24 cellular contexts compared by ENCODE assay signal in genomic region chr3:184389384-184389783, GRCh38. TPM values are rescaled to one million over a fixed set of nuclear protein-coding genes. Genes with fewer than 3 reads are reported as not detected.
A peak's percentile ranks its signal among the peaks of the same experiment; 100 is the strongest.
DNase-seq lines count a peak whose midpoint lies in the region; ATAC-seq, FAIRE-seq and TF ChIP-seq lines count a peak whose summit lies in the region.
"Had no signal": no experiment of that assay in that cellular context is flagged by ENCODE, and none has a peak within 500 bp of the region (broad histone marks: within the 10 kb centered on the region; RNA-seq: fewer than 3 reads in every experiment).

No MANE protein-coding gene starts in this region.

- H3K36me3 Mint-ChIP-seq in GM23338 (ENCODE audit: low read depth) = no peaks in the 10 kb centered on the region
- H3K36me3 Mint-ChIP-seq in stimulated activated naive B cell treated with anti-CD40 and anti-IgM and Interleukin-4, amounts not matched to agents 10 μg/mL and 1 μg/mL and 100 μg/mL, for 72 hours = no peaks in the 10 kb centered on the region

- no peak overlapping the region for H3K4me3 Mint-ChIP-seq in GM23338
- H3K4me3 Mint-ChIP-seq in stimulated activated naive B cell treated with anti-CD40 and anti-IgM and Interleukin-4, amounts not matched to agents 10 μg/mL and 1 μg/mL and 100 μg/mL, for 72 hours = no peak overlapping the region
- H3K4me3 Mint-ChIP-seq: CD4-positive, alpha-beta T cell; IgD-negative memory B cell had no signal

- no peak overlapping the region for H3K27ac Mint-ChIP-seq in GM23338
- peak overlapping the region; percentile 62 for H3K27ac Mint-ChIP-seq in stimulated activated naive B cell treated with anti-CD40 and anti-IgM and Interleukin-4, amounts not matched to agents 10 μg/mL and 1 μg/mL and 100 μg/mL, for 72 hours
- H3K27ac Mint-ChIP-seq: CD4-positive, alpha-beta T cell; IgD-negative memory B cell had no signal

- peaks cover 5% of the 10 kb centered on the region for H3K27me3 Mint-ChIP-seq in GM23338 (ENCODE audit: insufficient read depth, low read depth, poor library complexity)
- peaks cover 53 to 55% of the 10 kb centered on the region in 2 donors for H3K27me3 Mint-ChIP-seq in stimulated activated naive B cell treated with anti-CD40 and anti-IgM and Interleukin-4, amounts not matched to agents 10 μg/mL and 1 μg/mL and 100 μg/mL, for 72 hours

- H3F3A ChIP-seq in GM23338 (replicated peaks; ENCODE audit: low read depth) = no peaks in the 10 kb centered on the region
- H3F3A ChIP-seq in Loucy (ENCODE audit: low read depth) = no peaks in the 10 kb centered on the region

- no peaks in the 10 kb centered on the region for H3K36me3 ChIP-seq in GM23338 (ENCODE audit: insufficient read depth)
- no peaks in the 10 kb centered on the region for H3K36me3 ChIP-seq in Loucy (ENCODE audit: insufficient read depth, low read length)
- peaks cover 8 to 24% of the 10 kb centered on the region in 2 experiments; a peak in 4 of 5 replicates for H3K36me3 ChIP-seq in HepG2 (replicated peaks in 1 of 2; ENCODE audit: control insufficient read depth in 1 of 2, insufficient read depth in 2 of 2, low read length in 2 of 2)
- no peaks in the 10 kb centered on the region for H3K36me3 ChIP-seq in lower lobe of right lung
- H3K36me3 ChIP-seq: HAP-1 had no signal

- H4K20me1 ChIP-seq in GM23338 (replicated peaks; ENCODE audit: insufficient read depth) (no peaks in the 10 kb centered on the region), Loucy (ENCODE audit: insufficient read depth, low read length, poor library complexity, severe bottlenecking) (no peaks in the 10 kb centered on the region), HepG2 (ENCODE audit: insufficient read depth, low read length) (no peaks in the 10 kb centered on the region)

- H3K9me3 Mint-ChIP-seq in GM23338 = no peaks in the 10 kb centered on the region
- no peaks in the 10 kb centered on the region for H3K9me3 Mint-ChIP-seq in stimulated activated naive B cell treated with anti-CD40 and anti-IgM and Interleukin-4, amounts not matched to agents 10 μg/mL and 1 μg/mL and 100 μg/mL, for 72 hours
- H3K9me3 Mint-ChIP-seq: CD4-positive, alpha-beta T cell; IgD-negative memory B cell had no signal

- H3K4me1 ChIP-seq in GM23338 (ENCODE audit: insufficient read depth) = no peaks in the 10 kb centered on the region; the same call in 1 of the 2 replicates
- H3K4me1 ChIP-seq in Loucy (ENCODE audit: insufficient read depth, low read length, poor library complexity, severe bottlenecking) = no peaks in the 10 kb centered on the region
- no peaks in the 10 kb centered on the region for H3K4me1 ChIP-seq in HepG2 (ENCODE audit: insufficient read depth, low read length)
- no peaks in the 10 kb centered on the region for H3K4me1 ChIP-seq in lower lobe of right lung
- H3K4me1 ChIP-seq: A549, HAP-1 had no signal

- TF ChIP-seq EP300 in HepG2 (IDR thresholded peaks at IDR 0.05; ENCODE audit: low read depth in 2 of 2, low read length in 2 of 2) (no peak), HepG2 (CRISPR knock-in tag; IDR thresholded peaks at IDR 0.05; ENCODE audit: borderline replicate concordance) (no peak)

- in situ Hi-C loops in HepG2 (cut with HindIII; ENCODE audit: extremely low pct_ligation_motif_present, low pct_unique_long_range_greater_than_20kb) = no loop called here

- TF ChIP-seq CTCF in GM23338 (conservative IDR thresholded peaks at IDR 0.05; ENCODE audit: low read depth in 2 of 2) (no peak), Loucy (conservative IDR thresholded peaks at IDR 0.05; ENCODE audit: low read length) (no peak), HepG2 (CRISPR knock-in tag; IDR thresholded peaks at IDR 0.05) (no peak), lower lobe of right lung (IDR thresholded peaks at IDR 0.05) (no peak)

- CTCF ChIA-PET in HepG2 (lab: Yijun Ruan, JAX; ENCODE audit: low intra/inter-chr PET ratio, low total read pairs) = no interaction called here

- no peak overlapping the region for H3K4me2 ChIP-seq in GM23338
- no peak overlapping the region for H3K4me2 ChIP-seq in Loucy (ENCODE audit: low read depth, low read length, poor library complexity, severe bottlenecking)
- H3K4me2 ChIP-seq in HepG2 (ENCODE audit: low read depth, low read length) = no peak overlapping the region
- H3K4me2 ChIP-seq: A549 had no signal

- H3K79me2 ChIP-seq in GM23338 (replicated peaks; ENCODE audit: insufficient read depth) = no peaks in the 10 kb centered on the region
- H3K79me2 ChIP-seq in Loucy (ENCODE audit: insufficient read depth, low read length) = no peaks in the 10 kb centered on the region
- no peaks in the 10 kb centered on the region for H3K79me2 ChIP-seq in HepG2 (ENCODE audit: insufficient read depth, low read length)

- H3K9me3 ChIP-seq in Loucy (ENCODE audit: insufficient read depth, low read depth, low read length) = no peaks in the 10 kb centered on the region
- H3K9me3 ChIP-seq in HepG2 (ENCODE audit: low read length) = no peaks in the 10 kb centered on the region
- no peaks in the 10 kb centered on the region for H3K9me3 ChIP-seq in lower lobe of right lung
- H3K9me3 ChIP-seq: A549, HAP-1 had no signal

- DNase-seq in GM23338 (ENCODE audit: low spot score) (no peak), HepG2 (ENCODE audit: low spot score) (no peak), NCI-H1417 treated with DMSO at 0.1 percent for 48 hours (lab: John Stamatoyannopoulos, UW) (no peak), lower lobe of right lung (no peak)
- DNase-seq in stimulated activated naive B cell treated with anti-CD40 and anti-IgM and Interleukin-4, amounts not matched to agents 10 μg/mL and 1 μg/mL and 100 μg/mL, for 72 hours = no peak
- no peak for DNase-seq in stimulated activated naive CD8-positive, alpha-beta T cell treated with anti-CD3 and anti-CD28 coated beads, Interleukin-15, Interleukin-2, amounts not matched to agents 100 U/mL and 50 U/mL, for 24 hours
- DNase-seq: AML-193; CD4-positive, alpha-beta T cell; DMS153; DMS79; GDM1; GOT3; KG1 had no signal

- WGBS in HepG2 (ENCODE audit: low lambda C conversion rate) = 80% methylated on average over 5 of the region's 5 CpGs

- H3K9me2 ChIP-seq in GM23338 (ENCODE audit: insufficient read depth) = no peaks in the 10 kb centered on the region
- no peaks in the 10 kb centered on the region for H3K9me2 ChIP-seq in Loucy (replicated peaks; ENCODE audit: low read depth, low read length)

- no peak for FAIRE-seq in HepG2 (lab: Jason Lieb, UNC)
- FAIRE-seq: A549, GM12892, GM18507 had no signal

- TF ChIP-seq POLR2A in HepG2 (IDR thresholded peaks at IDR 0.05; ENCODE audit: insufficient read depth in 1 of 2, low read depth in 2 of 2, low read length in 2 of 2) = no peak

- no peak overlapping the region for H2AFZ ChIP-seq in GM23338
- 0 out of 2 replicates have a peak overlapping the region, but pooled peaks have one; percentile 60 for H2AFZ ChIP-seq in Loucy (ENCODE audit: low read length)
- H2AFZ ChIP-seq in HepG2 (ENCODE audit: low read length) = no peak overlapping the region

- H3K27ac ChIP-seq in GM23338 (ENCODE audit: low read depth) (no peak overlapping the region), HepG2 (ENCODE audit: extremely low read length, insufficient read depth, low read length) (no peak overlapping the region), lower lobe of right lung (no peak overlapping the region)
- H3K27ac ChIP-seq: 22Rv1, A549, C4-2B, HL-60 had no signal

- ATAC-seq in GM23338 = peak; percentile 17; the same call in 1 of the 3 replicates
- no peak for ATAC-seq in HepG2
- ATAC-seq in stimulated activated naive B cell treated with anti-CD40 and anti-IgM and Interleukin-4, amounts not matched to agents 10 μg/mL and 1 μg/mL and 100 μg/mL, for 72 hours (replicated peaks) = no peak
- no peak for ATAC-seq in stimulated activated naive CD8-positive, alpha-beta T cell treated with anti-CD3 and anti-CD28 coated beads, Interleukin-15, Interleukin-2, amounts not matched to agents 100 U/mL and 50 U/mL, for 24 hours
- ATAC-seq in lower lobe of right lung = no peak

- BruUV-seq in HepG2 (replicated peaks; lab: Mats Ljungman, UMichigan) = TSS peak; percentile 44

- intact Hi-C loops in HepG2 (cut with micrococcal nuclease; ENCODE audit: unreplicated experiment) (no loop called here), lower lobe of right lung (cut with DNase I) (no loop called here)

- TF ChIP-seq RAD21 in HepG2 (CRISPR knock-in tag; IDR thresholded peaks at IDR 0.05) = no peak

- H3K4me3 ChIP-seq in GM23338 = no peak overlapping the region
- no peak overlapping the region for H3K4me3 ChIP-seq in Loucy (ENCODE audit: low read length, poor library complexity, severe bottlenecking)
- H3K4me3 ChIP-seq in HepG2 (replicated peaks in 1 of 3; ENCODE audit: insufficient read depth in 1 of 3, low read depth in 2 of 3, low read length in 3 of 3) = no peak overlapping the region
- H3K4me3 ChIP-seq in lower lobe of right lung = no peak overlapping the region
- H3K4me3 ChIP-seq: A549, HAP-1 had no signal

- H3K4me1 Mint-ChIP-seq in GM23338 = peaks cover 5% of the 10 kb centered on the region; the same call in 2 of the 3 replicates
- no peaks in the 10 kb centered on the region for H3K4me1 Mint-ChIP-seq in stimulated activated naive B cell treated with anti-CD40 and anti-IgM and Interleukin-4, amounts not matched to agents 10 μg/mL and 1 μg/mL and 100 μg/mL, for 72 hours
- H3K4me1 Mint-ChIP-seq: IgD-negative memory B cell had no signal

- POLR2A ChIA-PET in HepG2 (lab: Yijun Ruan, JAX) = interaction anchor here (1.2 to 1.3 kb wide), 2 partner anchors 9 to 18 kb away, joined by 5 read pairs; partner anchors contain the start of gene CHRD

- H3K9ac ChIP-seq in Loucy (ENCODE audit: low read depth, low read length, poor library complexity, severe bottlenecking) = no peak overlapping the region
- H3K9ac ChIP-seq in HepG2 (ENCODE audit: insufficient read depth, low read depth, low read length) = no peak overlapping the region

- 0 out of 2 replicates have a peak, but pooled peaks cover 5% of the 10 kb centered on the region for H3K27me3 ChIP-seq in GM23338 (ENCODE audit: insufficient read depth)
- no peaks in the 10 kb centered on the region for H3K27me3 ChIP-seq in Loucy (ENCODE audit: insufficient read depth, low read length, poor library complexity, severe bottlenecking)
- H3K27me3 ChIP-seq in HepG2 (ENCODE audit: control insufficient read depth in 1 of 2, insufficient read depth in 2 of 2, low read length in 2 of 2) = no peaks in the 10 kb centered on the region
- H3K27me3 ChIP-seq in lower lobe of right lung (ENCODE audit: low read depth) = peaks cover 7% of the 10 kb centered on the region

RNA-seq across cellular contexts. Expression of gene CHRD, which starts 9.5 kb away (rescaled TPM):
- total RNA-seq in GM23338 (2014; rRNA removed; shearing (Covaris generic)) = 0.66 and 1.1 TPM in 2 replicates
- polyA plus RNA-seq in GM23338 (2016; fragmentation: Nextera tagmentation; extraction: Ambion mirVana) (0.23 and 0.34 TPM in 2 replicates), HepG2 (2011; rRNA removed) (35.2 and 59.2 TPM in 2 replicates)
- total RNA-seq in HepG2 (2016; rRNA removed; fragmentation: Illumina TruSeq; extraction: Trizol) (3.4 and 22.2 TPM in 2 replicates), lower lobe of right lung (4.1 TPM)
- total RNA-seq in HepG2 (2016; cell fraction: cytosol; rRNA removed; fragmentation: Illumina TruSeq; extraction: Trizol; ENCODE audit: low read depth) = 16.0 and 17.2 TPM in 2 replicates
- 2.6 and 23.2 TPM in 2 replicates for total RNA-seq in HepG2 (2016; cell fraction: insoluble cytoplasmic fraction; rRNA removed; fragmentation: Illumina TruSeq; extraction: Trizol)
- total RNA-seq in HepG2 (2016; cell fraction: membrane; rRNA removed; fragmentation: Illumina TruSeq; extraction: Trizol) = 2.9 and 4.1 TPM in 2 replicates
- 31.4 and 33.6 TPM in 2 replicates for total RNA-seq in HepG2 (2016; cell fraction: nucleus; rRNA removed; fragmentation: Illumina TruSeq; extraction: Trizol)
- 5.2 and 6.9 TPM in 2 replicates for polyA plus RNA-seq in HepG2 (2011; cell fraction: cytosol; rRNA removed)
- 977 and 1,005 TPM in 2 replicates for polyA plus RNA-seq in HepG2 (2011; cell fraction: nucleus; rRNA removed)
- 28.8 and 40.2 TPM in 2 replicates for polyA plus RNA-seq in HepG2 (2012)
- polyA plus RNA-seq in HepG2 (2016; cell fraction: cytosol; fragmentation: Illumina TruSeq; extraction: Trizol; ENCODE audit: low read depth) = 0.42 and 0.59 TPM in 2 replicates
- 2.7 and 3.7 TPM in 2 replicates for polyA plus RNA-seq in HepG2 (2016; cell fraction: insoluble cytoplasmic fraction; fragmentation: Illumina TruSeq; extraction: Trizol; ENCODE audit: low read depth)
- 1.1 and 1.5 TPM in 2 replicates for polyA plus RNA-seq in HepG2 (2016; cell fraction: membrane; fragmentation: Illumina TruSeq; extraction: Trizol; ENCODE audit: low read depth)
- polyA plus RNA-seq in HepG2 (2016; cell fraction: nucleus; fragmentation: Illumina TruSeq; extraction: Trizol; ENCODE audit: insufficient read depth, low read depth) = 155 and 159 TPM in 2 replicates
- 1.3 and 22.4 TPM in 2 replicates for polyA minus RNA-seq in HepG2 (2011; rRNA and poly(A)+ RNA removed; ENCODE audit: low replicate concordance)
- polyA minus RNA-seq in HepG2 (2011; cell fraction: cytosol; rRNA and poly(A)+ RNA removed) = 3.4 and 5.3 TPM in 2 replicates
- polyA minus RNA-seq in HepG2 (2011; cell fraction: nucleus; rRNA and poly(A)+ RNA removed) = 74.3 and 78.8 TPM in 2 replicates
- polyA plus RNA-seq: IgD-negative memory B cell had no signal

RNA-seq across cellular contexts. Expression of gene THPO, which starts 11.4 kb away (rescaled TPM):
- total RNA-seq in GM23338 (2014; rRNA removed; shearing (Covaris generic)) = 0.14 and 0.97 TPM in 2 replicates
- polyA plus RNA-seq in GM23338 (2016; fragmentation: Nextera tagmentation; extraction: Ambion mirVana) (0.47 and 1.9 TPM in 2 replicates), HepG2 (2011; rRNA removed) (4.7 and 4.8 TPM in 2 replicates)
- total RNA-seq in HepG2 (2016; rRNA removed; fragmentation: Illumina TruSeq; extraction: Trizol) (2.8 and 2.9 TPM in 2 replicates), lower lobe of right lung (0.24 TPM)
- 2.6 and 3.9 TPM in 2 replicates for total RNA-seq in HepG2 (2016; cell fraction: cytosol; rRNA removed; fragmentation: Illumina TruSeq; extraction: Trizol; ENCODE audit: low read depth)
- total RNA-seq in HepG2 (2016; cell fraction: insoluble cytoplasmic fraction; rRNA removed; fragmentation: Illumina TruSeq; extraction: Trizol) = 2.3 and 2.8 TPM in 2 replicates
- total RNA-seq in HepG2 (2016; cell fraction: membrane; rRNA removed; fragmentation: Illumina TruSeq; extraction: Trizol) = 5.2 and 5.5 TPM in 2 replicates
- total RNA-seq in HepG2 (2016; cell fraction: nucleus; rRNA removed; fragmentation: Illumina TruSeq; extraction: Trizol) = 2.5 and 4.7 TPM in 2 replicates
- polyA plus RNA-seq in HepG2 (2011; cell fraction: cytosol; rRNA removed) = 4.9 and 5.7 TPM in 2 replicates
- 7.5 and 7.9 TPM in 2 replicates for polyA plus RNA-seq in HepG2 (2011; cell fraction: nucleus; rRNA removed)
- 7.3 and 8.9 TPM in 2 replicates for polyA plus RNA-seq in HepG2 (2012)
- 7.6 and 11.0 TPM in 2 replicates for polyA plus RNA-seq in HepG2 (2016; cell fraction: cytosol; fragmentation: Illumina TruSeq; extraction: Trizol; ENCODE audit: low read depth)
- 7.4 and 10.7 TPM in 2 replicates for polyA plus RNA-seq in HepG2 (2016; cell fraction: insoluble cytoplasmic fraction; fragmentation: Illumina TruSeq; extraction: Trizol; ENCODE audit: low read depth)
- polyA plus RNA-seq in HepG2 (2016; cell fraction: membrane; fragmentation: Illumina TruSeq; extraction: Trizol; ENCODE audit: low read depth) = 17.1 and 18.8 TPM in 2 replicates
- 13.0 and 14.1 TPM in 2 replicates for polyA plus RNA-seq in HepG2 (2016; cell fraction: nucleus; fragmentation: Illumina TruSeq; extraction: Trizol; ENCODE audit: insufficient read depth, low read depth)
- 0.61 and 6.7 TPM in 2 replicates for polyA minus RNA-seq in HepG2 (2011; rRNA and poly(A)+ RNA removed; ENCODE audit: low replicate concordance)
- polyA minus RNA-seq in HepG2 (2011; cell fraction: cytosol; rRNA and poly(A)+ RNA removed) = 3.9 and 5.5 TPM in 2 replicates
- 4.0 and 4.8 TPM in 2 replicates for polyA minus RNA-seq in HepG2 (2011; cell fraction: nucleus; rRNA and poly(A)+ RNA removed)
- total RNA-seq: CD4-positive, alpha-beta T cell; Daoy; HT1080 had no signal

RNA-seq across cellular contexts. Expression of gene POLR2H, which starts 27.9 kb away (rescaled TPM):
- 182 and 199 TPM in 2 replicates for total RNA-seq in GM23338 (2014; rRNA removed; shearing (Covaris generic))
- polyA plus RNA-seq in GM23338 (2016; fragmentation: Nextera tagmentation; extraction: Ambion mirVana) = 190 and 205 TPM in 2 replicates
- 109 and 118 TPM in 2 replicates for total RNA-seq in HepG2 (2016; rRNA removed; fragmentation: Illumina TruSeq; extraction: Trizol)
- 85.0 and 90.2 TPM in 2 replicates for total RNA-seq in HepG2 (2016; cell fraction: cytosol; rRNA removed; fragmentation: Illumina TruSeq; extraction: Trizol; ENCODE audit: low read depth)
- 113 and 114 TPM in 2 replicates for total RNA-seq in HepG2 (2016; cell fraction: insoluble cytoplasmic fraction; rRNA removed; fragmentation: Illumina TruSeq; extraction: Trizol)
- 110 and 111 TPM in 2 replicates for total RNA-seq in HepG2 (2016; cell fraction: membrane; rRNA removed; fragmentation: Illumina TruSeq; extraction: Trizol)
- 97.2 and 98.4 TPM in 2 replicates for total RNA-seq in HepG2 (2016; cell fraction: nucleus; rRNA removed; fragmentation: Illumina TruSeq; extraction: Trizol)
- 165 and 194 TPM in 2 replicates for polyA plus RNA-seq in HepG2 (2011; rRNA removed)
- 159 and 209 TPM in 2 replicates for polyA plus RNA-seq in HepG2 (2011; cell fraction: cytosol; rRNA removed)
- 292 and 351 TPM in 2 replicates for polyA plus RNA-seq in HepG2 (2011; cell fraction: nucleus; rRNA removed)
- polyA plus RNA-seq in HepG2 (2012) = 85.4 and 92.7 TPM in 2 replicates
- polyA plus RNA-seq in HepG2 (2016; cell fraction: cytosol; fragmentation: Illumina TruSeq; extraction: Trizol; ENCODE audit: low read depth) = 70.3 and 83.0 TPM in 2 replicates
- polyA plus RNA-seq in HepG2 (2016; cell fraction: insoluble cytoplasmic fraction; fragmentation: Illumina TruSeq; extraction: Trizol; ENCODE audit: low read depth) = 116 and 125 TPM in 2 replicates
- polyA plus RNA-seq in HepG2 (2016; cell fraction: membrane; fragmentation: Illumina TruSeq; extraction: Trizol; ENCODE audit: low read depth) = 90.4 and 98.9 TPM in 2 replicates
- 259 and 265 TPM in 2 replicates for polyA plus RNA-seq in HepG2 (2016; cell fraction: nucleus; fragmentation: Illumina TruSeq; extraction: Trizol; ENCODE audit: insufficient read depth, low read depth)
- 73.2 and 182 TPM in 2 replicates for polyA minus RNA-seq in HepG2 (2011; rRNA and poly(A)+ RNA removed; ENCODE audit: low replicate concordance)
- polyA minus RNA-seq in HepG2 (2011; cell fraction: cytosol; rRNA and poly(A)+ RNA removed) = 38.2 and 41.4 TPM in 2 replicates
- 89.4 and 96.7 TPM in 2 replicates for polyA minus RNA-seq in HepG2 (2011; cell fraction: nucleus; rRNA and poly(A)+ RNA removed)
- 53.3 TPM for total RNA-seq in lower lobe of right lung

RNA-seq across cellular contexts. Expression of gene CLCN2, which starts 28.0 kb away (rescaled TPM):
- total RNA-seq in GM23338 (2014; rRNA removed; shearing (Covaris generic)) = 9.2 and 10.7 TPM in 2 replicates
- polyA plus RNA-seq in GM23338 (2016; fragmentation: Nextera tagmentation; extraction: Ambion mirVana) = 5.4 and 7.0 TPM in 2 replicates
- 5.2 and 13.5 TPM in 2 replicates for total RNA-seq in HepG2 (2016; rRNA removed; fragmentation: Illumina TruSeq; extraction: Trizol)
- total RNA-seq in HepG2 (2016; cell fraction: cytosol; rRNA removed; fragmentation: Illumina TruSeq; extraction: Trizol; ENCODE audit: low read depth) = 6.6 and 7.6 TPM in 2 replicates
- 3.5 and 14.3 TPM in 2 replicates for total RNA-seq in HepG2 (2016; cell fraction: insoluble cytoplasmic fraction; rRNA removed; fragmentation: Illumina TruSeq; extraction: Trizol)
- total RNA-seq in HepG2 (2016; cell fraction: membrane; rRNA removed; fragmentation: Illumina TruSeq; extraction: Trizol) = 5.6 and 6.9 TPM in 2 replicates
- 19.4 and 22.0 TPM in 2 replicates for total RNA-seq in HepG2 (2016; cell fraction: nucleus; rRNA removed; fragmentation: Illumina TruSeq; extraction: Trizol)
- polyA plus RNA-seq in HepG2 (2011; rRNA removed) = 11.4 and 14.3 TPM in 2 replicates
- 5.5 and 6.4 TPM in 2 replicates for polyA plus RNA-seq in HepG2 (2011; cell fraction: cytosol; rRNA removed)
- 41.8 and 47.0 TPM in 2 replicates for polyA plus RNA-seq in HepG2 (2011; cell fraction: nucleus; rRNA removed)
- polyA plus RNA-seq in HepG2 (2012) = 5.4 and 6.1 TPM in 2 replicates
- 2.0 and 2.6 TPM in 2 replicates for polyA plus RNA-seq in HepG2 (2016; cell fraction: cytosol; fragmentation: Illumina TruSeq; extraction: Trizol; ENCODE audit: low read depth)
- 4.8 and 5.5 TPM in 2 replicates for polyA plus RNA-seq in HepG2 (2016; cell fraction: insoluble cytoplasmic fraction; fragmentation: Illumina TruSeq; extraction: Trizol; ENCODE audit: low read depth)
- polyA plus RNA-seq in HepG2 (2016; cell fraction: membrane; fragmentation: Illumina TruSeq; extraction: Trizol; ENCODE audit: low read depth) = 3.7 and 4.4 TPM in 2 replicates
- 50.3 and 58.1 TPM in 2 replicates for polyA plus RNA-seq in HepG2 (2016; cell fraction: nucleus; fragmentation: Illumina TruSeq; extraction: Trizol; ENCODE audit: insufficient read depth, low read depth)
- 29.7 and 47.2 TPM in 2 replicates for polyA minus RNA-seq in HepG2 (2011; rRNA and poly(A)+ RNA removed; ENCODE audit: low replicate concordance)
- polyA minus RNA-seq in HepG2 (2011; cell fraction: cytosol; rRNA and poly(A)+ RNA removed) = 5.3 and 6.0 TPM in 2 replicates
- 26.4 and 31.7 TPM in 2 replicates for polyA minus RNA-seq in HepG2 (2011; cell fraction: nucleus; rRNA and poly(A)+ RNA removed)
- total RNA-seq in lower lobe of right lung = 4.4 TPM

RNA-seq across cellular contexts. Expression of gene FAM131A, which starts 52.0 kb away (rescaled TPM):
- total RNA-seq in GM23338 (2014; rRNA removed; shearing (Covaris generic)) = 14.8 and 31.8 TPM in 2 replicates
- 6.7 and 9.6 TPM in 2 replicates for polyA plus RNA-seq in GM23338 (2016; fragmentation: Nextera tagmentation; extraction: Ambion mirVana)
- 7.4 and 9.3 TPM in 2 replicates for total RNA-seq in HepG2 (2016; rRNA removed; fragmentation: Illumina TruSeq; extraction: Trizol)
- total RNA-seq in HepG2 (2016; cell fraction: cytosol; rRNA removed; fragmentation: Illumina TruSeq; extraction: Trizol; ENCODE audit: low read depth) = 2.3 and 2.5 TPM in 2 replicates
- total RNA-seq in HepG2 (2016; cell fraction: insoluble cytoplasmic fraction; rRNA removed; fragmentation: Illumina TruSeq; extraction: Trizol) = 4.8 and 8.7 TPM in 2 replicates
- 7.8 and 8.3 TPM in 2 replicates for total RNA-seq in HepG2 (2016; cell fraction: membrane; rRNA removed; fragmentation: Illumina TruSeq; extraction: Trizol)
- total RNA-seq in HepG2 (2016; cell fraction: nucleus; rRNA removed; fragmentation: Illumina TruSeq; extraction: Trizol) = 4.4 and 6.5 TPM in 2 replicates
- polyA plus RNA-seq in HepG2 (2011; rRNA removed) = 9.2 and 14.1 TPM in 2 replicates
- polyA plus RNA-seq in HepG2 (2011; cell fraction: cytosol; rRNA removed) = 11.9 and 16.8 TPM in 2 replicates
- polyA plus RNA-seq in HepG2 (2011; cell fraction: nucleus; rRNA removed) = 23.9 and 25.8 TPM in 2 replicates
- polyA plus RNA-seq in HepG2 (2012) = 5.8 and 9.8 TPM in 2 replicates
- polyA plus RNA-seq in HepG2 (2016; cell fraction: cytosol; fragmentation: Illumina TruSeq; extraction: Trizol; ENCODE audit: low read depth) = 2.3 and 3.2 TPM in 2 replicates
- 5.3 and 7.8 TPM in 2 replicates for polyA plus RNA-seq in HepG2 (2016; cell fraction: insoluble cytoplasmic fraction; fragmentation: Illumina TruSeq; extraction: Trizol; ENCODE audit: low read depth)
- 5.7 and 5.8 TPM in 2 replicates for polyA plus RNA-seq in HepG2 (2016; cell fraction: membrane; fragmentation: Illumina TruSeq; extraction: Trizol; ENCODE audit: low read depth)
- polyA plus RNA-seq in HepG2 (2016; cell fraction: nucleus; fragmentation: Illumina TruSeq; extraction: Trizol; ENCODE audit: insufficient read depth, low read depth) = 12.3 and 13.4 TPM in 2 replicates
- 22.1 and 24.2 TPM in 2 replicates for polyA minus RNA-seq in HepG2 (2011; rRNA and poly(A)+ RNA removed; ENCODE audit: low replicate concordance)
- polyA minus RNA-seq in HepG2 (2011; cell fraction: cytosol; rRNA and poly(A)+ RNA removed) = 7.0 and 7.3 TPM in 2 replicates
- polyA minus RNA-seq in HepG2 (2011; cell fraction: nucleus; rRNA and poly(A)+ RNA removed) = 7.0 and 9.2 TPM in 2 replicates
- total RNA-seq in lower lobe of right lung = 17.0 TPM
